Comparison of ENCODE assay signal across 8 cellular contexts in genomic region chr4:122732329-122733026, GRCh38. TPM values are rescaled to one million over a fixed set of nuclear protein-coding genes. Genes with fewer than 3 reads are reported as not detected.
DNase-seq lines count a peak whose midpoint lies in the region; ATAC-seq and TF ChIP-seq lines count a peak whose summit lies in the region.

Gene BBS12 (plus strand): TSS chr4:122732704. CDS start chr4:122741893, 9,189 bp downstream.

- peak within 1 kb of the TSS; percentile 82 for H3K4me2 ChIP-seq in SU-DHL-6 (ENCODE audit: low read depth, low read length, poor library complexity, severe bottlenecking)

- peak within 1 kb of the TSS; percentile 91 for H2AFZ ChIP-seq in SU-DHL-6 (ENCODE audit: low read depth, low read length, severe bottlenecking)

- H3K9me2 ChIP-seq in SU-DHL-6 (replicated peaks; ENCODE audit: insufficient read depth, low read length), result no peaks in the 10 kb centered on the region

- H3K27me3 ChIP-seq in SU-DHL-6 (ENCODE audit: low read length) (no peaks in the 10 kb centered on the region), ovary (no peaks in the 10 kb centered on the region), thyroid gland (no peaks in the 10 kb centered on the region)

- H3K4me3 ChIP-seq in SU-DHL-6 (ENCODE audit: insufficient read depth, low read length, poor library complexity, severe bottlenecking) (peak within 1 kb of the TSS; percentile 67), ovary (peak within 1 kb of the TSS; percentile 81), thyroid gland (replicated peaks in 1 of 3) (peak within 1 kb of the TSS; percentile 5 to 49 (median 41))

- H3K9me3 ChIP-seq in SU-DHL-6 (ENCODE audit: insufficient read depth, low read length), result no peaks in the 10 kb centered on the region
- H3K9me3 ChIP-seq in ovary, result no peaks in the 10 kb centered on the region
- H3K9me3 ChIP-seq in thyroid gland, result no peaks in the 10 kb centered on the region

- peaks cover 12% of the 10 kb centered on the region for H3K4me1 Mint-ChIP-seq in activated naive CD8-positive, alpha-beta T cell treated with anti-CD3 and anti-CD28 coated beads, Interleukin-2, amount 50 U/mL, for 24 hours

- ATAC-seq in HG02798 (IDR thresholded peaks at IDR 0.05; ENCODE audit: poor library complexity, unreplicated experiment), result peak; percentile 100
- ATAC-seq in activated naive CD8-positive, alpha-beta T cell treated with anti-CD3 and anti-CD28 coated beads, Interleukin-2, amount 50 U/mL, for 24 hours, result peak; percentile 99
- peak; percentile 99 for ATAC-seq in Right ventricle myocardium superior (ENCODE audit: poor library complexity)

- peaks cover 1% of the 10 kb centered on the region for H3K36me3 Mint-ChIP-seq in activated naive CD8-positive, alpha-beta T cell treated with anti-CD3 and anti-CD28 coated beads, Interleukin-2, amount 50 U/mL, for 24 hours (ENCODE audit: low read depth)

- DNase-seq in NCI-H1417 (lab: John Stamatoyannopoulos, UW), result peak; percentile 96 to 100 (median 99)
- DNase-seq in activated naive CD8-positive, alpha-beta T cell treated with anti-CD3 and anti-CD28 coated beads, Interleukin-2, amount 50 U/mL, for 24 hours, result peak; percentile 97
- peak; percentile 98 for DNase-seq in Right ventricle myocardium superior
- DNase-seq in ovary, result peak; percentile 98 to 99 (median 98)
- DNase-seq in thyroid gland, result peak; percentile 100

- no peaks in the 10 kb centered on the region for H3K36me3 ChIP-seq in SU-DHL-6 (ENCODE audit: low read length)
- no peaks in the 10 kb centered on the region for H3K36me3 ChIP-seq in ovary
- H3K36me3 ChIP-seq in thyroid gland, result no peaks in the 10 kb centered on the region

- no peak for TF ChIP-seq EP300 in ovary (IDR thresholded peaks at IDR 0.05)

- no peak within 1 kb of the TSS for H3K27ac ChIP-seq in SU-DHL-6 (ENCODE audit: low read depth, low read length)
- H3K27ac ChIP-seq in ovary, result peak within 1 kb of the TSS in 1 of 2 donors; percentile 67
- peak within 1 kb of the TSS; percentile 85 to 95 (median 87) for H3K27ac ChIP-seq in thyroid gland

- peak within 1 kb of the TSS; percentile 88 for H3K27ac Mint-ChIP-seq in activated naive CD8-positive, alpha-beta T cell treated with anti-CD3 and anti-CD28 coated beads, Interleukin-2, amount 50 U/mL, for 24 hours

- H3K27me3 Mint-ChIP-seq in activated naive CD8-positive, alpha-beta T cell treated with anti-CD3 and anti-CD28 coated beads, Interleukin-2, amount 50 U/mL, for 24 hours, result no peaks in the 10 kb centered on the region

- H3K79me2 ChIP-seq in SU-DHL-6 (ENCODE audit: insufficient read depth, low read length), result no peaks in the 10 kb centered on the region

- intact Hi-C loops in Right ventricle myocardium superior (cut with DNase I), result no loop called here
- intact Hi-C loops in ovary (cut with DNase I), result loop anchor here in 1 of 4 donors (10.0 kb wide), 1 partner anchor 58 kb away; no protein-coding TSS in a partner anchor
- intact Hi-C loops in thyroid gland (cut with DNase I), result no loop called here

- no peaks in the 10 kb centered on the region for H3F3A ChIP-seq in SU-DHL-6 (ENCODE audit: insufficient read depth)

- peak within 1 kb of the TSS; percentile 45 for H3K9ac ChIP-seq in SU-DHL-6 (ENCODE audit: low read length)

- TF ChIP-seq CTCF in GM12874 (IDR thresholded peaks at IDR 0.05; ENCODE audit: insufficient read depth, low read depth, low read length), result peak; percentile 59
- TF ChIP-seq CTCF in SU-DHL-6 (IDR thresholded peaks at IDR 0.05; ENCODE audit: insufficient read depth, low read length, poor library complexity, severe bottlenecking), result no peak
- peak in 1 of 3 donors; percentile 24 for TF ChIP-seq CTCF in ovary (IDR thresholded peaks at IDR 0.05)
- TF ChIP-seq CTCF in thyroid gland (IDR thresholded peaks at IDR 0.05), result peak in 1 of 6 experiments; percentile 25

- H4K20me1 ChIP-seq in SU-DHL-6 (ENCODE audit: low read depth, low read length), result no peaks in the 10 kb centered on the region

- peak; percentile 26 for TF ChIP-seq POLR2A in ovary (IDR thresholded peaks at IDR 0.05)
- TF ChIP-seq POLR2A in thyroid gland (IDR thresholded peaks at IDR 0.05), result peak in 1 of 2 donors; percentile 86

- peaks cover 2% of the 10 kb centered on the region for H3K4me1 ChIP-seq in ovary (ENCODE audit: insufficient read depth)
- H3K4me1 ChIP-seq in thyroid gland, result peaks cover 10 to 31% of the 10 kb centered on the region in 2 donors

- WGBS in ovary, 3 donors, result 0 to 1% (median 0%) methylated on average over 37 of the region's 37 CpGs
- WGBS in thyroid gland, 2 donors, result 0% methylated on average over 36 to 37 of the region's 37 CpGs

- H3K4me3 Mint-ChIP-seq in activated naive CD8-positive, alpha-beta T cell treated with anti-CD3 and anti-CD28 coated beads, Interleukin-2, amount 50 U/mL, for 24 hours, result peak within 1 kb of the TSS; percentile 94

- H3K9me3 Mint-ChIP-seq in activated naive CD8-positive, alpha-beta T cell treated with anti-CD3 and anti-CD28 coated beads, Interleukin-2, amount 50 U/mL, for 24 hours, result no peaks in the 10 kb centered on the region

RNA-seq across cellular contexts. Expression of gene BBS12, which starts in this region (rescaled TPM):
- total RNA-seq in Right ventricle myocardium superior, result 4.9 TPM
- total RNA-seq in ovary, result 1 to 10 TPM; 3.1 to 6.8 (median 3.8) TPM
- polyA plus RNA-seq in ovary, result 1 to 10 TPM; 2.6 to 4.2 TPM
- total RNA-seq in thyroid gland, result 10 to 100 TPM; 10.3 to 15.2 (median 12.3) TPM
